In the genomic region with DNA sequence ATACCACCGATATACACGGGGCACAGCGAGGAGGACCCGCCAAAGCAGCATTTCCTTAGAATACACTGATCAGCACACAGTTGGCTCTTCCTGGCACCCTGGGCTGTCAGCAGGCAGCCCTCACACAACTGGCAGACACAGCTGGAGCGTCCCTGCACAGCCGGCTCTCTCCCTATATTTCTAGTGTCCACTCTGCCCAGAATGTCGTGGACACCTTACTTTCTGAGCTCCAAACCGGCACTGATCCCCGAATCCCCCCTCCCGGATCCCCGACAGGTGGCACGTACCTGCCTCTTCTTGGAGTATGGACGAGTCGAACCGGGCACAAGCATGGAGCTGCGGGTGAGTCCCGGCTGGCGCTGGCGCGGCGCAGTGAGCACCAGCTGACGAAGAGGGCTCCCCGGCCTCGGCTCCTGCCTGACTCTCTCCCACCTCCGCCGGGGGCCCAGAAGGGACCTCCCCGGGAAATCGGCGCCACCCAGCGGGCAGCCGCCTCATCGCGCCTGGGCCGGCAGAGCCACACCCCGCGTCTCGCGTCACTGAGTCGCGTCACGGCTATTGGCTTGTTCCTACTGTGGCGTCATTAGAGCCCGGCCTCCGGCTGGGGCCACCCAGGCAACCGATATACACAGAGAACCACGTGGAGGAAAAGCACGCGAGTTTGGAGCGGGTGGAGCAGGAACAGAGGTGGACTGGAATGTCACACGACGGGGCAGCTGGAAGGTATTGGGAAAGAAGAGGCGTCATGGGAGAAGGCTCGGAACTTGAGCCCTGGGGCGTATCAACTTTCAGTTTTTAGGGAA, we compare ENCODE assay signal across 1 cellular context.
TF ChIP-seq lines count a peak whose summit lies in the region.

A gene with protein sequence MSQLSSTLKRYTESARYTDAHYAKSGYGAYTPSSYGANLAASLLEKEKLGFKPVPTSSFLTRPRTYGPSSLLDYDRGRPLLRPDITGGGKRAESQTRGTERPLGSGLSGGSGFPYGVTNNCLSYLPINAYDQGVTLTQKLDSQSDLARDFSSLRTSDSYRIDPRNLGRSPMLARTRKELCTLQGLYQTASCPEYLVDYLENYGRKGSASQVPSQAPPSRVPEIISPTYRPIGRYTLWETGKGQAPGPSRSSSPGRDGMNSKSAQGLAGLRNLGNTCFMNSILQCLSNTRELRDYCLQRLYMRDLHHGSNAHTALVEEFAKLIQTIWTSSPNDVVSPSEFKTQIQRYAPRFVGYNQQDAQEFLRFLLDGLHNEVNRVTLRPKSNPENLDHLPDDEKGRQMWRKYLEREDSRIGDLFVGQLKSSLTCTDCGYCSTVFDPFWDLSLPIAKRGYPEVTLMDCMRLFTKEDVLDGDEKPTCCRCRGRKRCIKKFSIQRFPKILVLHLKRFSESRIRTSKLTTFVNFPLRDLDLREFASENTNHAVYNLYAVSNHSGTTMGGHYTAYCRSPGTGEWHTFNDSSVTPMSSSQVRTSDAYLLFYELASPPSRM (minus strand): TSS at position 505 of the 803 bp plus-strand sequence. CDS start 8,210 bp downstream, outside the sequence.

TF ChIP-seq in A549, 52 proteins besides CTCF, POLR2A, EP300 and RAD21 (continued from another document):
- TF ChIP-seq, protein P1, sequence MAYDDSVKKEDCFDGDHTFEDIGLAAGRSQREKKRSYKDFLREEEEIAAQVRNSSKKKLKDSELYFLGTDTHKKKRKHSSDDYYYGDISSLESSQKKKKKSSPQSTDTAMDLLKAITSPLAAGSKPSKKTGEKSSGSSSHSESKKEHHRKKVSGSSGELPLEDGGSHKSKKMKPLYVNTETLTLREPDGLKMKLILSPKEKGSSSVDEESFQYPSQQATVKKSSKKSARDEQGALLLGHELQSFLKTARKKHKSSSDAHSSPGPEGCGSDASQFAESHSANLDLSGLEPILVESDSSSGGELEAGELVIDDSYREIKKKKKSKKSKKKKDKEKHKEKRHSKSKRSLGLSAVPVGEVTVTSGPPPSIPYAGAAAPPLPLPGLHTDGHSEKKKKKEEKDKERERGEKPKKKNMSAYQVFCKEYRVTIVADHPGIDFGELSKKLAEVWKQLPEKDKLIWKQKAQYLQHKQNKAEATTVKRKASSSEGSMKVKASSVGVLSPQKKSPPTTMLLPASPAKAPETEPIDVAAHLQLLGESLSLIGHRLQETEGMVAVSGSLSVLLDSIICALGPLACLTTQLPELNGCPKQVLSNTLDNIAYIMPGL (CRISPR knock-in tag; IDR thresholded peaks at IDR 0.05; ENCODE audit: borderline replicate concordance): no peak
- peak; percentile 50; the same call in 2 of the 3 replicates for TF ChIP-seq SMC3 (IDR thresholded peaks at IDR 0.05)
- TF ChIP-seq BHLHE40 (IDR thresholded peaks at IDR 0.05; ENCODE audit: low read depth, low read length): peak; percentile 30; the same call in 1 of the 2 replicates
- no peak for TF ChIP-seq KDM5A (IDR thresholded peaks at IDR 0.05)
- peak; percentile 70; the same call in 1 of the 2 replicates for TF ChIP-seq RFX5 (IDR thresholded peaks at IDR 0.05)
- TF ChIP-seq, protein P2, sequence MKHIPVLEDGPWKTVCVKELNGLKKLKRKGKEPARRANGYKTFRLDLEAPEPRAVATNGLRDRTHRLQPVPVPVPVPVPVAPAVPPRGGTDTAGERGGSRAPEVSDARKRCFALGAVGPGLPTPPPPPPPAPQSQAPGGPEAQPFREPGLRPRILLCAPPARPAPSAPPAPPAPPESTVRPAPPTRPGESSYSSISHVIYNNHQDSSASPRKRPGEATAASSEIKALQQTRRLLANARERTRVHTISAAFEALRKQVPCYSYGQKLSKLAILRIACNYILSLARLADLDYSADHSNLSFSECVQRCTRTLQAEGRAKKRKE (CRISPR knock-in tag; IDR thresholded peaks at IDR 0.05; ENCODE audit: low read depth): no peak
- TF ChIP-seq, protein P3, sequence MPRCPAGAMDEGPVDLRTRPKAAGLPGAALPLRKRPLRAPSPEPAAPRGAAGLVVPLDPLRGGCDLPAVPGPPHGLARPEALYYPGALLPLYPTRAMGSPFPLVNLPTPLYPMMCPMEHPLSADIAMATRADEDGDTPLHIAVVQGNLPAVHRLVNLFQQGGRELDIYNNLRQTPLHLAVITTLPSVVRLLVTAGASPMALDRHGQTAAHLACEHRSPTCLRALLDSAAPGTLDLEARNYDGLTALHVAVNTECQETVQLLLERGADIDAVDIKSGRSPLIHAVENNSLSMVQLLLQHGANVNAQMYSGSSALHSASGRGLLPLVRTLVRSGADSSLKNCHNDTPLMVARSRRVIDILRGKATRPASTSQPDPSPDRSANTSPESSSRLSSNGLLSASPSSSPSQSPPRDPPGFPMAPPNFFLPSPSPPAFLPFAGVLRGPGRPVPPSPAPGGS (IDR thresholded peaks at IDR 0.05): no peak
- no peak for TF ChIP-seq RARB (CRISPR knock-in tag; IDR thresholded peaks at IDR 0.05)
- no peak for TF ChIP-seq RCOR1 (IDR thresholded peaks at IDR 0.05; ENCODE audit: low read depth, low read length)
- TF ChIP-seq CBX2 (IDR thresholded peaks at IDR 0.05; ENCODE audit: borderline replicate concordance, low read depth): no peak
- no peak for TF ChIP-seq EHF (CRISPR knock-in tag; IDR thresholded peaks at IDR 0.05)
- TF ChIP-seq JUNB (IDR thresholded peaks at IDR 0.05): no peak
- TF ChIP-seq PHF8 (IDR thresholded peaks at IDR 0.05; ENCODE audit: borderline replicate concordance, low read depth): 0 out of 2 replicates have a peak, but pooled peaks have one; percentile 31
- TF ChIP-seq ZC3H11A (IDR thresholded peaks at IDR 0.05): no peak
- 0 out of 2 replicates have a peak, but pooled peaks have one; percentile 34 for TF ChIP-seq TFCP2L1 (CRISPR knock-in tag; IDR thresholded peaks at IDR 0.05)
- no peak for TF ChIP-seq FOSL2 (IDR thresholded peaks at IDR 0.05)
- no peak for TF ChIP-seq FOSL2 (CRISPR knock-in tag; IDR thresholded peaks at IDR 0.05)
- no peak for TF ChIP-seq ZNF302 (CRISPR knock-in tag; IDR thresholded peaks at IDR 0.05)
- peak; percentile 83; the same call in 1 of the 2 replicates for TF ChIP-seq MYC (IDR thresholded peaks at IDR 0.05; ENCODE audit: borderline replicate concordance, low read length)
- no peak for TF ChIP-seq NFE2L2 (conservative IDR thresholded peaks at IDR 0.05; ENCODE audit: low read length)
- no peak for TF ChIP-seq CEBPB (IDR thresholded peaks at IDR 0.05)
- no peak for TF ChIP-seq POLR2AphosphoS2 (conservative IDR thresholded peaks at IDR 0.05; ENCODE audit: low read length)
- TF ChIP-seq, protein P4, sequence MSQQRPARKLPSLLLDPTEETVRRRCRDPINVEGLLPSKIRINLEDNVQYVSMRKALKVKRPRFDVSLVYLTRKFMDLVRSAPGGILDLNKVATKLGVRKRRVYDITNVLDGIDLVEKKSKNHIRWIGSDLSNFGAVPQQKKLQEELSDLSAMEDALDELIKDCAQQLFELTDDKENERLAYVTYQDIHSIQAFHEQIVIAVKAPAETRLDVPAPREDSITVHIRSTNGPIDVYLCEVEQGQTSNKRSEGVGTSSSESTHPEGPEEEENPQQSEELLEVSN (IDR thresholded peaks at IDR 0.05; ENCODE audit: borderline replicate concordance, low read depth): peak; percentile 44; the same call in 1 of the 2 replicates
- no peak for TF ChIP-seq CHD2 (IDR thresholded peaks at IDR 0.05; ENCODE audit: low read length, partially characterized antibody)
- TF ChIP-seq CBX8 (IDR thresholded peaks at IDR 0.05): no peak
- TF ChIP-seq GATA3 (IDR thresholded peaks at IDR 0.05; ENCODE audit: borderline replicate concordance): no peak
- no peak for TF ChIP-seq ZFP36 (IDR thresholded peaks at IDR 0.05; ENCODE audit: borderline replicate concordance, partially characterized antibody)
- TF ChIP-seq HOXA7 (CRISPR knock-in tag; IDR thresholded peaks at IDR 0.05): no peak
